Comparison of ENCODE assay signal across 21 cellular contexts in genomic region chr11:130722401-130722800, GRCh38.
DNase-seq lines count a peak whose midpoint lies in the region; ATAC-seq and TF ChIP-seq lines count a peak whose summit lies in the region.
"Had no signal": no experiment of that assay in that cellular context is flagged by ENCODE, and none has a peak within 500 bp of the region (broad histone marks: within the 10 kb centered on the region; RNA-seq: fewer than 3 reads in every experiment).

No MANE protein-coding gene starts in this region.

- BruUV-seq in IMR-90 (replicated peaks; lab: Mats Ljungman, UMichigan) = no TSS peak

- H4K91ac ChIP-seq in IMR-90 (ENCODE audit: insufficient read depth, low read depth, low read length) = no peak overlapping the region

- H3K4me3 Mint-ChIP-seq in CD8-positive, alpha-beta T cell = no peak overlapping the region
- H3K4me3 Mint-ChIP-seq: B cell; CD4-positive, alpha-beta T cell; CD8-positive, alpha-beta memory T cell had no signal

- no peak overlapping the region for H3K4me2 ChIP-seq in IMR-90 (ENCODE audit: low read depth, low read length)
- H3K4me2 ChIP-seq: BLaER1 treated with 17β-estradiol and CSF1 and Interleukin-3, amounts not matched to agents 10 nM and 100 nM had no signal

- no peak overlapping the region for H3K9ac ChIP-seq in IMR-90 (ENCODE audit: low read depth, low read length)
- H3K9ac ChIP-seq: BLaER1 treated with 17β-estradiol and CSF1 and Interleukin-3, amounts not matched to agents 10 nM and 100 nM had no signal

- DNase-seq in IMR-90 (no peak), fibroblast of gingiva (ENCODE audit: low read depth) (peak; percentile 40), cerebellar nuclear complex (lab: John Stamatoyannopoulos, UW) (no peak)
- DNase-seq in CD8-positive, alpha-beta T cell = no peak
- DNase-seq: 8988T; ACHN; AML-193; CD4-positive, alpha-beta T cell; CD8-positive, alpha-beta memory T cell; COR-L47; DMS 273 treated with DMSO at 0.1 percent for 48 hours; DMS153; DMS53; DMS79; DND-41; GDM1 had no signal

- TF ChIP-seq POLR2A in IMR-90 (IDR thresholded peaks at IDR 0.05; ENCODE audit: low read depth, low read length) = no peak

- H2BK5ac ChIP-seq in IMR-90 (ENCODE audit: low read depth, low read length, poor library complexity, severe bottlenecking) = no peak overlapping the region

- no peaks in the 10 kb centered on the region for H3K27me3 ChIP-seq in IMR-90 (ENCODE audit: control insufficient read depth, insufficient read depth, low read length)
- no peaks in the 10 kb centered on the region for H3K27me3 ChIP-seq in CD8-positive, alpha-beta T cell (ENCODE audit: insufficient read depth, low read length)
- H3K27me3 ChIP-seq: BLaER1 treated with 17β-estradiol and CSF1 and Interleukin-3, amounts not matched to agents 10 nM and 100 nM had no signal

- no peaks in the 10 kb centered on the region for H3K36me3 Mint-ChIP-seq in CD8-positive, alpha-beta T cell
- H3K36me3 Mint-ChIP-seq: CD8-positive, alpha-beta memory T cell had no signal

- POLR2A ChIA-PET in IMR-90 (lab: Charles Lee; ENCODE audit: unreplicated experiment) = no interaction called here
- POLR2A ChIA-PET in CD8-positive, alpha-beta T cell (lab: Charles Lee) = no interaction called here

- no peaks in the 10 kb centered on the region for H3K36me3 ChIP-seq in IMR-90 (ENCODE audit: control insufficient read depth, insufficient read depth, low read length)
- no peaks in the 10 kb centered on the region for H3K36me3 ChIP-seq in CD8-positive, alpha-beta T cell (ENCODE audit: insufficient read depth, low read length)
- H3K36me3 ChIP-seq: BLaER1 treated with 17β-estradiol and CSF1 and Interleukin-3, amounts not matched to agents 10 nM and 100 nM had no signal

- H3K27me3 Mint-ChIP-seq in CD8-positive, alpha-beta T cell (ENCODE audit: low read depth) = peaks cover 3% of the 10 kb centered on the region
- H3K27me3 Mint-ChIP-seq: B cell had no signal

- ATAC-seq in IMR-90 (ENCODE audit: low read depth) (no peak), HG02884 (IDR thresholded peaks at IDR 0.05; ENCODE audit: unreplicated experiment) (no peak)
- ATAC-seq in CD8-positive, alpha-beta T cell = no peak
- ATAC-seq: GM12878 had no signal

- WGBS in IMR-90 (ENCODE audit: extremely low coverage in 2 of 2, insufficient read length in 1 of 2), 2 experiments = 100% methylated on average over 1 of the region's 4 CpGs; no CpG with 5 or more reads in 1 of the 2 experiments

- peak overlapping the region; percentile 52; the same call in 1 of the 2 replicates for H2BK120ac ChIP-seq in IMR-90 (ENCODE audit: low read depth, low read length)

- H3K9me3 ChIP-seq in IMR-90 (ENCODE audit: control insufficient read depth, insufficient read depth, low read length) = no peaks in the 10 kb centered on the region
- no peaks in the 10 kb centered on the region for H3K9me3 ChIP-seq in CD8-positive, alpha-beta T cell (ENCODE audit: low read length)

- no peaks in the 10 kb centered on the region for H3K4me1 Mint-ChIP-seq in CD8-positive, alpha-beta T cell (ENCODE audit: low read depth)
- H3K4me1 Mint-ChIP-seq: B cell; CD8-positive, alpha-beta memory T cell had no signal

- H3K27ac ChIP-seq in IMR-90 (ENCODE audit: insufficient read depth, low read length) = no peak overlapping the region
- no peak overlapping the region for H3K27ac ChIP-seq in CD8-positive, alpha-beta T cell (ENCODE audit: low read depth, low read length)
- H3K27ac ChIP-seq: BLaER1 treated with 17β-estradiol and CSF1 and Interleukin-3, amounts not matched to agents 10 nM and 100 nM; C4-2B had no signal

- dilution Hi-C loops in IMR-90 (cut with HindIII; ENCODE audit: low sequenced_read_pairs, unreplicated experiment) = no loop called here

- no peak overlapping the region for H2BK20ac ChIP-seq in IMR-90 (ENCODE audit: low read depth, low read length)

- H3K79me1 ChIP-seq in IMR-90 (ENCODE audit: low read depth in 1 of 2, low read length in 2 of 2) = no peaks in the 10 kb centered on the region

- in situ Hi-C loops in IMR-90 (cut with MboI; ENCODE audit: low sequenced_read_pairs) = no loop called here

- no peak overlapping the region for H2AFZ ChIP-seq in IMR-90 (replicated peaks; ENCODE audit: low read length, poor library complexity)

- intact Hi-C loops in IMR-90 (cut with micrococcal nuclease) = no loop called here
- intact Hi-C loops in CD8-positive, alpha-beta T cell (cut with DNase I, micrococcal nuclease) = no loop called here

- peaks cover 22% of the 10 kb centered on the region for H3K9me1 ChIP-seq in IMR-90 (ENCODE audit: insufficient read depth, low read length)

- H3K4me3 ChIP-seq in IMR-90 (ENCODE audit: insufficient read depth, low read depth, low read length) = no peak overlapping the region
- H3K4me3 ChIP-seq in CD8-positive, alpha-beta T cell (ENCODE audit: low read depth, low read length) = no peak overlapping the region
- H3K4me3 ChIP-seq: BLaER1 treated with 17β-estradiol and CSF1 and Interleukin-3, amounts not matched to agents 10 nM and 100 nM; GM12878 had no signal

- no peak for TF ChIP-seq CTCF in IMR-90 (conservative IDR thresholded peaks at IDR 0.05; ENCODE audit: low read depth, low read length)
- TF ChIP-seq CTCF in CD8-positive, alpha-beta T cell (IDR thresholded peaks at IDR 0.05) = no peak

- H3K18ac ChIP-seq in IMR-90 (ENCODE audit: low read depth, low read length) = no peak overlapping the region

- H4K20me1 ChIP-seq in IMR-90 (ENCODE audit: insufficient read depth, low read length) = no peaks in the 10 kb centered on the region
- H4K20me1 ChIP-seq: BLaER1 treated with 17β-estradiol and CSF1 and Interleukin-3, amounts not matched to agents 10 nM and 100 nM had no signal

- H4K5ac ChIP-seq in IMR-90 (ENCODE audit: low read depth, low read length) = no peak overlapping the region

- no peak for TF ChIP-seq RAD21 in IMR-90 (IDR thresholded peaks at IDR 0.05; ENCODE audit: low read length)

- H3K4me1 ChIP-seq in IMR-90 (ENCODE audit: control insufficient read depth, insufficient read depth, low read length) = peaks cover 28% of the 10 kb centered on the region
- no peaks in the 10 kb centered on the region for H3K4me1 ChIP-seq in CD8-positive, alpha-beta T cell (ENCODE audit: insufficient read depth, low read length)

- no peaks in the 10 kb centered on the region for H3K9me3 Mint-ChIP-seq in CD8-positive, alpha-beta T cell
- H3K9me3 Mint-ChIP-seq: CD4-positive, alpha-beta T cell had no signal

- no peak overlapping the region for H2AK5ac ChIP-seq in IMR-90 (ENCODE audit: low read depth, low read length)

- H3K14ac ChIP-seq in IMR-90 (replicated peaks; ENCODE audit: low read depth, low read length) = no peak overlapping the region

- no peak overlapping the region for H2AK9ac ChIP-seq in IMR-90 (replicated peaks; ENCODE audit: low read depth, low read length, poor library complexity)

- H3K27ac Mint-ChIP-seq in CD8-positive, alpha-beta T cell = no peak overlapping the region
- H3K27ac Mint-ChIP-seq: B cell; CD4-positive, alpha-beta T cell; CD8-positive, alpha-beta memory T cell had no signal

- H2BK15ac ChIP-seq in IMR-90 (ENCODE audit: low read depth, low read length) = no peak overlapping the region

- CTCF ChIA-PET in IMR-90 (lab: Yijun Ruan, JAX) = no interaction called here
- CTCF ChIA-PET in CD8-positive, alpha-beta T cell (lab: Charles Lee) = no interaction called here

- H3K56ac ChIP-seq in IMR-90 (ENCODE audit: extremely low read depth, insufficient read depth, low read length) = no peak overlapping the region

- H3K4ac ChIP-seq in IMR-90 (ENCODE audit: low read depth, low read length) = no peak overlapping the region

- H3K23ac ChIP-seq in IMR-90 (ENCODE audit: low read depth, low read length) = no peak overlapping the region

- no peak overlapping the region for H4K8ac ChIP-seq in IMR-90 (ENCODE audit: low read depth in 2 of 2, low read length in 2 of 2)

TF ChIP-seq in IMR-90, 13 proteins besides CTCF, POLR2A, EP300 and RAD21:
- no peak for TF ChIP-seq MAFK (IDR thresholded peaks at IDR 0.05; ENCODE audit: low read depth, low read length)
- TF ChIP-seq USF2 (IDR thresholded peaks at IDR 0.05; ENCODE audit: low read depth, low read length) = no peak
- TF ChIP-seq SMC3 (IDR thresholded peaks at IDR 0.05; ENCODE audit: low read depth, low read length) = no peak
- TF ChIP-seq RCOR1 (IDR thresholded peaks at IDR 0.05; ENCODE audit: insufficient replicate concordance, low read length) = no peak
- TF ChIP-seq CEBPB (IDR thresholded peaks at IDR 0.05; ENCODE audit: low read depth, low read length) = no peak
